ENCODE assay signal across 1 cellular context in genomic region chr22:46915978-46916730, GRCh38.
TF ChIP-seq lines count a peak whose summit lies in the region.

No MANE protein-coding gene starts in this region.

TF ChIP-seq in HepG2, 621 proteins besides CTCF, POLR2A, EP300 and RAD21 (continued from another document):
- TF ChIP-seq HMGXB3 (CRISPR knock-in tag; IDR thresholded peaks at IDR 0.05; ENCODE audit: borderline replicate concordance): no peak
- no peak for TF ChIP-seq HIVEP1 (CRISPR knock-in tag; IDR thresholded peaks at IDR 0.05)
- TF ChIP-seq PLSCR1 (CRISPR knock-in tag; IDR thresholded peaks at IDR 0.05; ENCODE audit: borderline replicate concordance): no peak
- TF ChIP-seq ZNF670 (CRISPR knock-in tag; IDR thresholded peaks at IDR 0.05; ENCODE audit: borderline replicate concordance): no peak
- no peak for TF ChIP-seq YEATS4 (CRISPR knock-in tag; IDR thresholded peaks at IDR 0.05; ENCODE audit: borderline replicate concordance)
- no peak for TF ChIP-seq SALL1 (CRISPR knock-in tag; IDR thresholded peaks at IDR 0.05)
- TF ChIP-seq TBX2 (CRISPR knock-in tag; IDR thresholded peaks at IDR 0.05; ENCODE audit: borderline replicate concordance): no peak
- no peak for TF ChIP-seq POGZ (CRISPR knock-in tag; IDR thresholded peaks at IDR 0.05)
- TF ChIP-seq DMAP1 (CRISPR knock-in tag; IDR thresholded peaks at IDR 0.05): no peak
- no peak for TF ChIP-seq ZC3H13 (CRISPR knock-in tag; IDR thresholded peaks at IDR 0.05)
- TF ChIP-seq ZFP36L2 (CRISPR knock-in tag; IDR thresholded peaks at IDR 0.05): no peak
- TF ChIP-seq BCLAF1 (IDR thresholded peaks at IDR 0.05): no peak
- TF ChIP-seq HNF4A (CRISPR knock-in tag; IDR thresholded peaks at IDR 0.05): no peak
- TF ChIP-seq FOSL1 (CRISPR knock-in tag; IDR thresholded peaks at IDR 0.05; ENCODE audit: borderline replicate concordance): no peak
- no peak for TF ChIP-seq KDM5B (CRISPR knock-in tag; IDR thresholded peaks at IDR 0.05; ENCODE audit: borderline replicate concordance)
- TF ChIP-seq GZF1 (CRISPR knock-in tag; IDR thresholded peaks at IDR 0.05): no peak
- no peak for TF ChIP-seq ZBTB26 (CRISPR knock-in tag; IDR thresholded peaks at IDR 0.05; ENCODE audit: borderline replicate concordance)
- TF ChIP-seq ZNF557 (CRISPR knock-in tag; IDR thresholded peaks at IDR 0.05): no peak
